Comparison of ENCODE assay signal across 11 cellular contexts in genomic region chr3:174826069-174826468, GRCh38.
"Had no signal": no experiment of that assay in that cellular context is flagged by ENCODE, and none has a peak within 500 bp of the region (broad histone marks: within the 10 kb centered on the region; RNA-seq: fewer than 3 reads in every experiment).

No MANE protein-coding gene starts in this region.

- H3K27ac ChIP-seq: GM23248 had no signal

- H3K36me3 ChIP-seq: HAP-1 had no signal

- H3K4me1 ChIP-seq: HAP-1 had no signal

- ATAC-seq: GM23338, HCT116 had no signal

- DNase-seq: GM23248, GOT3, H7, H9, HCEC 1CT, HFFc6 had no signal

- FAIRE-seq: H1, H54 had no signal

- H3K9me3 ChIP-seq: HAP-1 had no signal

- H3K4me3 ChIP-seq: GM23248, GM23338, HAP-1 had no signal
